ENCODE assay signal across 1 cellular context in the genomic region with DNA sequence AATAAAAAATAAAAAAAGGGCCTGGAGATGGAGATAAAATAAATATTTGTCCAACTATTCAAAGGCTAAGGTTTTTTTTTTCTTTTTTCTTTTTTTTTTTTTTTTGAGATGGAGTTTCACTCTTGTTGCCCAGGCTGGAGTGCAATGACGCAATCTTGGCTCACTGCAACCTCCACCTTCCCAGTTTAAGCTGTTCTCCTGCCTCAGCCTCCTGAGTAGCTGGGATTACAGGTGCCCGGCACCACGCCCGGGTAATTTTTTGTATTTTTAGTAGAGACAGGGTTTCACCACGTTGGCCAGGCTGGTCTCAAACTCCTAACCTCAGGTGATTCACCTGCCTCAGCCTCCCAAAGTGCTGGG.
TF ChIP-seq lines count a peak whose summit lies in the region.

No MANE protein-coding gene starts in this region.

TF ChIP-seq in HepG2, 621 proteins besides CTCF, POLR2A, EP300 and RAD21:
- 0 out of 2 replicates have a peak, but pooled peaks have one; percentile 14 for TF ChIP-seq CEBPG (CRISPR knock-in tag; IDR thresholded peaks at IDR 0.05)
